In the genomic region with DNA sequence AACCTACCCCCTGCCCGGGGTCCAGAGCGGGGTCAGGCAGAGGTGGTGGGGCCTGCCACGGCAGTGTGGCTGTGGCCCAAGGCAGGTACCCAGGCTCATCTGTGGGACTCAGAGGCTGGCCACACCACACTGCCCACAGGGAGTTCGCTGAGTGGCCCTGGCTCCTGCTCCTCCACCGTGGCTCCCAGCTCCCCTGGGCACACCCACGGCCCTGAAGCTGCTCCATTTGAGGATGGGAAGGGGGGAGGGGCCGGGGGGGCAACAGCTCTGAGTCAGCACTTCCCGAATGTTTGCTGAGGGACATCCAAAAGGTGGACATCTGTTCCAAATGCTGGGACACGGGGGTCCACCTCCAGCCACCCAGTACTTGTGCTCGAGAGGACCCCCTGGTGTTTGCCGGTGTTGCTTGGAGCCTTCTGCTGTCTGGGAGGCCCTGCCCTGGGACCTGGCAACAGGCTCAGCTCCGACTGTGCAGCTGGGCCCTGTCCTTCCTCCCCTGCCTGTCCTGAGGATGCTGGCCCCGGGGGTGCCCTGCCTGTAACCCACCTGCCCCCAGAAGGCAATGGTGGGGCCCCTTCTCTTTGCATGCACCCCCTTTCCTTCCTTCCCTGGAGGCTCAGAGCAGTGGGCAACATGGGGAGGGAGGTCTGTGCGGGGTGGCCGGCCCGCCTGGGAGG, we compare ENCODE assay signal across 8 cellular contexts. TPM values are rescaled to one million over a fixed set of nuclear protein-coding genes. Genes with fewer than 3 reads are reported as not detected.
DNase-seq lines count a peak whose midpoint lies in the region; ATAC-seq, FAIRE-seq and TF ChIP-seq lines count a peak whose summit lies in the region.
"Had no signal": no experiment of that assay in that cellular context is flagged by ENCODE, and none has a peak within 500 bp of the region (broad histone marks: within the 10 kb centered on the region; RNA-seq: fewer than 3 reads in every experiment).

No MANE protein-coding gene starts in this region.

- intact Hi-C loops in HepG2 (cut with micrococcal nuclease; ENCODE audit: unreplicated experiment): loop anchor here (10.0 kb wide), 1 partner anchor 100 kb away; no protein-coding TSS in a partner anchor
- intact Hi-C loops in right lobe of liver (cut with DNase I): loop anchor here in 1 of 2 donors (10.0 kb wide), 1 partner anchor 100 kb away; no protein-coding TSS in a partner anchor
- intact Hi-C loops in vagina (cut with DNase I): no loop called here

- TF ChIP-seq RAD21 in HepG2 (CRISPR knock-in tag; IDR thresholded peaks at IDR 0.05): 0 out of 2 replicates have a peak, but pooled peaks have one; percentile 18

- no peak for TF ChIP-seq EP300 in HepG2 (IDR thresholded peaks at IDR 0.05; ENCODE audit: low read depth in 2 of 2, low read length in 2 of 2)
- TF ChIP-seq EP300 in HepG2 (CRISPR knock-in tag; IDR thresholded peaks at IDR 0.05; ENCODE audit: borderline replicate concordance): no peak

- H4K20me1 ChIP-seq in HepG2 (ENCODE audit: insufficient read depth, low read length) (no peaks in the 10 kb centered on the region), keratinocyte (ENCODE audit: control insufficient read depth, extremely low read depth, insufficient read depth, low read length) (no peaks in the 10 kb centered on the region)

- H3K79me2 ChIP-seq in HepG2 (ENCODE audit: insufficient read depth, low read length) (no peaks in the 10 kb centered on the region), keratinocyte (ENCODE audit: control insufficient read depth, insufficient read depth, low read length) (no peaks in the 10 kb centered on the region)

- no TSS peak for BruUV-seq in HepG2 (replicated peaks; lab: Mats Ljungman, UMichigan)

- H3K9ac ChIP-seq in HepG2 (ENCODE audit: insufficient read depth, low read depth, low read length): no peak overlapping the region; the same call in 1 of the 2 replicates
- H3K9ac ChIP-seq in keratinocyte (ENCODE audit: control insufficient read depth, extremely low read depth, insufficient read depth, low read length): no peak overlapping the region

- H3K27ac ChIP-seq in HepG2 (ENCODE audit: extremely low read length, insufficient read depth, low read length): no peak overlapping the region
- H3K27ac ChIP-seq in right lobe of liver: peak overlapping the region in 1 of 3 donors; percentile 80
- no peak overlapping the region for H3K27ac ChIP-seq in keratinocyte (ENCODE audit: control insufficient read depth, insufficient read depth, low read length)
- H3K27ac ChIP-seq in vagina: peak overlapping the region; percentile 76

- H3K27me3 ChIP-seq in HepG2 (ENCODE audit: control insufficient read depth in 1 of 2, insufficient read depth in 2 of 2, low read length in 2 of 2) (peaks cover 17 to 72% of the 10 kb centered on the region in 2 experiments), right lobe of liver (peaks cover 0 to 13% of the 10 kb centered on the region in 2 donors), keratinocyte (ENCODE audit: control insufficient read depth, extremely low read depth, insufficient read depth, low read length) (peaks cover 16% of the 10 kb centered on the region), vagina (peaks cover 6% of the 10 kb centered on the region)

- H3K4me3 ChIP-seq in HepG2 (replicated peaks in 1 of 3; ENCODE audit: insufficient read depth in 1 of 3, low read depth in 2 of 3, low read length in 3 of 3) (peak overlapping the region in 1 of 3 experiments; percentile 10; a peak in 1 of 6 replicates), right lobe of liver (no peak overlapping the region), keratinocyte (ENCODE audit: control insufficient read depth in 2 of 3, extremely low read depth in 1 of 3, insufficient read depth in 2 of 3, low read depth in 1 of 3, low read length in 3 of 3) (no peak overlapping the region), vagina (peak overlapping the region in 1 of 2 donors; percentile 25)

- ATAC-seq in HepG2 (peak; percentile 59), right lobe of liver (no peak)
- ATAC-seq: CD8-positive, alpha-beta T cell had no signal

- peak; percentile 29 for TF ChIP-seq CTCF in HepG2 (CRISPR knock-in tag; IDR thresholded peaks at IDR 0.05)
- no peak for TF ChIP-seq CTCF in right lobe of liver (IDR thresholded peaks at IDR 0.05)
- peak in 2 of 3 experiments; percentile 11 to 29 for TF ChIP-seq CTCF in keratinocyte (optimal IDR thresholded peaks at IDR 0.05 in 1 of 3, IDR thresholded peaks at IDR 0.05 in 1 of 3, conservative IDR thresholded peaks at IDR 0.05 in 1 of 3; ENCODE audit: extremely low read depth in 1 of 3, insufficient read depth in 2 of 3, low read length in 3 of 3)
- TF ChIP-seq CTCF in vagina (IDR thresholded peaks at IDR 0.05): no peak

- POLR2A ChIA-PET in HepG2 (lab: Yijun Ruan, JAX): interaction anchor here (1.2 kb wide), 1 partner anchor 28 kb away, joined by 3 read pairs; no protein-coding TSS in a partner anchor

- DNase-seq in HepG2 (ENCODE audit: low spot score) (no peak), right lobe of liver (no peak), keratinocyte (ENCODE audit: low read depth, low spot score) (no peak), vagina (ENCODE audit: extremely low spot score in 2 of 2) (no peak), NCI-H748 (lab: John Stamatoyannopoulos, UW; ENCODE audit: unreplicated experiment) (no peak), AG08396 (ENCODE audit: low spot score) (no peak)
- DNase-seq: activated naive CD4-positive, alpha-beta T cell treated with anti-CD3 and anti-CD28 coated beads, Interleukin-2, amount 10 ng/mL, durations not matched to agents 7 days and 5 days; CD8-positive, alpha-beta T cell had no signal

- no peaks in the 10 kb centered on the region for H3K9me1 ChIP-seq in keratinocyte (ENCODE audit: control insufficient read depth, extremely low read depth, insufficient read depth, low read length)

- H2AFZ ChIP-seq in HepG2 (ENCODE audit: low read length) (no peak overlapping the region), keratinocyte (ENCODE audit: control insufficient read depth, low read length) (no peak overlapping the region)

- CTCF ChIA-PET in HepG2 (lab: Yijun Ruan, JAX; ENCODE audit: low intra/inter-chr PET ratio, low total read pairs): no interaction called here

- FAIRE-seq in HepG2 (lab: Jason Lieb, UNC) (no peak), keratinocyte (lab: Jason Lieb, UNC) (no peak)

- TF ChIP-seq POLR2A in HepG2 (IDR thresholded peaks at IDR 0.05; ENCODE audit: insufficient read depth in 1 of 2, low read depth in 2 of 2, low read length in 2 of 2) (no peak), right lobe of liver (IDR thresholded peaks at IDR 0.05) (no peak), vagina (IDR thresholded peaks at IDR 0.05) (no peak)

- peaks cover 61% of the 10 kb centered on the region for H3K4me1 ChIP-seq in HepG2 (ENCODE audit: insufficient read depth, low read length)
- H3K4me1 ChIP-seq in right lobe of liver: peaks cover 0 to 20% (median under 1%) of the 10 kb centered on the region in 4 donors
- H3K4me1 ChIP-seq in keratinocyte (ENCODE audit: control insufficient read depth, extremely low read depth, insufficient read depth, low read length): peaks cover 23% of the 10 kb centered on the region
- peaks cover 71% of the 10 kb centered on the region for H3K4me1 ChIP-seq in vagina

- H3K9me3 ChIP-seq in HepG2 (ENCODE audit: low read length) (no peaks in the 10 kb centered on the region), right lobe of liver (no peaks in the 10 kb centered on the region), keratinocyte (ENCODE audit: control insufficient read depth, low read depth, low read length) (no peaks in the 10 kb centered on the region), vagina (no peaks in the 10 kb centered on the region)

- H3K36me3 ChIP-seq in HepG2 (replicated peaks in 1 of 2; ENCODE audit: control insufficient read depth in 1 of 2, insufficient read depth in 2 of 2, low read length in 2 of 2) (no peaks in the 10 kb centered on the region), right lobe of liver (no peaks in the 10 kb centered on the region), keratinocyte (ENCODE audit: control insufficient read depth in 2 of 2, extremely low read depth in 1 of 2, insufficient read depth in 2 of 2, low read length in 2 of 2) (no peaks in the 10 kb centered on the region), vagina (no peaks in the 10 kb centered on the region)

- in situ Hi-C loops in HepG2 (cut with HindIII; ENCODE audit: extremely low pct_ligation_motif_present, low pct_unique_long_range_greater_than_20kb): no loop called here

- WGBS in HepG2 (ENCODE audit: low lambda C conversion rate): 31% methylated on average over 7 of the region's 16 CpGs
- no CpG with 5 or more reads among the region's 16 CpGs for WGBS in right lobe of liver (ENCODE audit: insufficient coverage, low coverage, low lambda C conversion rate, missing lambda C conversion rate)

- dilution Hi-C loops in keratinocyte (cut with MboI; ENCODE audit: extremely low pct_ligation_motif_present, low sequenced_read_pairs): no loop called here

- H3K4me2 ChIP-seq in HepG2 (ENCODE audit: low read depth, low read length): peak overlapping the region; percentile 18; the same call in 1 of the 2 replicates
- H3K4me2 ChIP-seq in keratinocyte (ENCODE audit: control insufficient read depth, extremely low read depth, insufficient read depth, low read depth, low read length): no peak overlapping the region

RNA-seq across cellular contexts. Expression of gene NRARP, which starts 2.5 kb away (rescaled TPM):
- total RNA-seq in HepG2 (2016; rRNA removed; fragmentation: Illumina TruSeq; extraction: Trizol): 0.14 and 0.22 TPM in 2 replicates
- total RNA-seq in HepG2 (2016; cell fraction: cytosol; rRNA removed; fragmentation: Illumina TruSeq; extraction: Trizol; ENCODE audit: low read depth): 0.26 and 0.30 TPM in 2 replicates
- 0.19 and 0.35 TPM in 2 replicates for total RNA-seq in HepG2 (2016; cell fraction: insoluble cytoplasmic fraction; rRNA removed; fragmentation: Illumina TruSeq; extraction: Trizol)
- total RNA-seq in HepG2 (2016; cell fraction: membrane; rRNA removed; fragmentation: Illumina TruSeq; extraction: Trizol): 0.21 and 0.25 TPM in 2 replicates
- 0.19 and 0.22 TPM in 2 replicates for total RNA-seq in HepG2 (2016; cell fraction: nucleus; rRNA removed; fragmentation: Illumina TruSeq; extraction: Trizol)
- 0.46 and 0.73 TPM in 2 replicates for polyA plus RNA-seq in HepG2 (2011; rRNA removed)
- polyA plus RNA-seq in HepG2 (2011; cell fraction: cytosol; rRNA removed): 0.74 and 1.0 TPM in 2 replicates
- polyA plus RNA-seq in HepG2 (2011; cell fraction: nucleus; rRNA removed): 0.69 and 0.79 TPM in 2 replicates
- 0.51 and 0.78 TPM in 2 replicates for polyA plus RNA-seq in HepG2 (2012)
- 0.21 and 0.42 TPM in 2 replicates for polyA plus RNA-seq in HepG2 (2016; cell fraction: cytosol; fragmentation: Illumina TruSeq; extraction: Trizol; ENCODE audit: low read depth)
- polyA plus RNA-seq in HepG2 (2016; cell fraction: insoluble cytoplasmic fraction; fragmentation: Illumina TruSeq; extraction: Trizol; ENCODE audit: low read depth): 0.17 and 0.46 TPM in 2 replicates
- 0.40 and 0.56 TPM in 2 replicates for polyA plus RNA-seq in HepG2 (2016; cell fraction: membrane; fragmentation: Illumina TruSeq; extraction: Trizol; ENCODE audit: low read depth)
- 0.36 and 0.52 TPM in 2 replicates for polyA plus RNA-seq in HepG2 (2016; cell fraction: nucleus; fragmentation: Illumina TruSeq; extraction: Trizol; ENCODE audit: insufficient read depth, low read depth)
- 1.0 and 2.0 TPM in 2 replicates for polyA minus RNA-seq in HepG2 (2011; rRNA and poly(A)+ RNA removed; ENCODE audit: low replicate concordance)
- polyA minus RNA-seq in HepG2 (2011; cell fraction: cytosol; rRNA and poly(A)+ RNA removed): 0.59 and 0.88 TPM in 2 replicates
- 0.25 TPM in 1 of 2 replicates, not detected in the other for polyA minus RNA-seq in HepG2 (2011; cell fraction: nucleus; rRNA and poly(A)+ RNA removed)
- 1 to 10 TPM in 3 of 6 experiments, under 1 TPM in 3; 0.57 to 2.3 (median 0.98) TPM for total RNA-seq in right lobe of liver
- polyA plus RNA-seq in keratinocyte: 0.43 to 2.4 TPM (median 2.2 TPM) in 3 replicates
- 1.5 TPM for polyA plus RNA-seq in keratinocyte (2011; ENCODE audit: low read depth)
- 0.95 and 2.5 TPM in 2 replicates for polyA plus RNA-seq in keratinocyte (2011; cell fraction: cytosol; rRNA removed)
- polyA plus RNA-seq in keratinocyte (2011; cell fraction: nucleus; rRNA removed): 11.2 and 13.2 TPM in 2 replicates
- polyA plus RNA-seq in keratinocyte (2012; ENCODE audit: low replicate concordance): 0.61 and 10.6 TPM in 2 replicates
- 0.73 to 0.83 TPM in 2 of 3 replicates, not detected in the other for polyA minus RNA-seq in keratinocyte
- polyA minus RNA-seq in keratinocyte (2011; cell fraction: cytosol; rRNA and poly(A)+ RNA removed): 2.9 TPM
- 10.5 and 14.6 TPM in 2 replicates for polyA minus RNA-seq in keratinocyte (2011; cell fraction: nucleus; rRNA and poly(A)+ RNA removed)
- 29.5 TPM for total RNA-seq in vagina

RNA-seq across cellular contexts. Expression of gene TOR4A, which starts 27.0 kb away (rescaled TPM):
- total RNA-seq in HepG2 (2016; rRNA removed; fragmentation: Illumina TruSeq; extraction: Trizol) (7.0 and 14.2 TPM in 2 replicates), right lobe of liver (1 to 10 TPM; 2.2 to 4.9 (median 3.7) TPM), vagina (13.0 TPM)
- total RNA-seq in HepG2 (2016; cell fraction: cytosol; rRNA removed; fragmentation: Illumina TruSeq; extraction: Trizol; ENCODE audit: low read depth): 1.3 and 1.5 TPM in 2 replicates
- 6.7 and 14.2 TPM in 2 replicates for total RNA-seq in HepG2 (2016; cell fraction: insoluble cytoplasmic fraction; rRNA removed; fragmentation: Illumina TruSeq; extraction: Trizol)
- 5.1 and 6.1 TPM in 2 replicates for total RNA-seq in HepG2 (2016; cell fraction: membrane; rRNA removed; fragmentation: Illumina TruSeq; extraction: Trizol)
- total RNA-seq in HepG2 (2016; cell fraction: nucleus; rRNA removed; fragmentation: Illumina TruSeq; extraction: Trizol): 10.4 and 11.5 TPM in 2 replicates
- polyA plus RNA-seq in HepG2 (2011; rRNA removed) (11.1 and 16.4 TPM in 2 replicates), keratinocyte (5.8 to 9.8 TPM (median 7.8 TPM) in 3 replicates)
- polyA plus RNA-seq in HepG2 (2011; cell fraction: cytosol; rRNA removed): 14.3 and 20.7 TPM in 2 replicates
- 17.2 and 18.2 TPM in 2 replicates for polyA plus RNA-seq in HepG2 (2011; cell fraction: nucleus; rRNA removed)
- 6.6 and 10.2 TPM in 2 replicates for polyA plus RNA-seq in HepG2 (2012)
- 1.1 and 1.2 TPM in 2 replicates for polyA plus RNA-seq in HepG2 (2016; cell fraction: cytosol; fragmentation: Illumina TruSeq; extraction: Trizol; ENCODE audit: low read depth)
- 7.9 and 8.2 TPM in 2 replicates for polyA plus RNA-seq in HepG2 (2016; cell fraction: insoluble cytoplasmic fraction; fragmentation: Illumina TruSeq; extraction: Trizol; ENCODE audit: low read depth)
- 3.0 and 3.1 TPM in 2 replicates for polyA plus RNA-seq in HepG2 (2016; cell fraction: membrane; fragmentation: Illumina TruSeq; extraction: Trizol; ENCODE audit: low read depth)
- polyA plus RNA-seq in HepG2 (2016; cell fraction: nucleus; fragmentation: Illumina TruSeq; extraction: Trizol; ENCODE audit: insufficient read depth, low read depth): 20.6 and 20.8 TPM in 2 replicates
- 13.4 and 50.2 TPM in 2 replicates for polyA minus RNA-seq in HepG2 (2011; rRNA and poly(A)+ RNA removed; ENCODE audit: low replicate concordance)
- 29.6 and 30.9 TPM in 2 replicates for polyA minus RNA-seq in HepG2 (2011; cell fraction: cytosol; rRNA and poly(A)+ RNA removed)
- 6.3 and 7.8 TPM in 2 replicates for polyA minus RNA-seq in HepG2 (2011; cell fraction: nucleus; rRNA and poly(A)+ RNA removed)
- polyA plus RNA-seq in keratinocyte (2011; ENCODE audit: low read depth): 1.6 TPM
- polyA plus RNA-seq in keratinocyte (2011; cell fraction: cytosol; rRNA removed): 3.7 and 9.2 TPM in 2 replicates
- polyA plus RNA-seq in keratinocyte (2011; cell fraction: nucleus; rRNA removed): 10.6 and 18.7 TPM in 2 replicates
- 7.0 and 11.9 TPM in 2 replicates for polyA plus RNA-seq in keratinocyte (2012; ENCODE audit: low replicate concordance)
- polyA minus RNA-seq in keratinocyte: 5.8 to 11.4 TPM (median 7.4 TPM) in 3 replicates
- 36.6 TPM for polyA minus RNA-seq in keratinocyte (2011; cell fraction: cytosol; rRNA and poly(A)+ RNA removed)
- 25.4 and 32.9 TPM in 2 replicates for polyA minus RNA-seq in keratinocyte (2011; cell fraction: nucleus; rRNA and poly(A)+ RNA removed)

RNA-seq across cellular contexts. Expression of gene NELFB, which starts 49.4 kb away (rescaled TPM):
- total RNA-seq in HepG2 (2016; rRNA removed; fragmentation: Illumina TruSeq; extraction: Trizol) (38.7 and 45.8 TPM in 2 replicates), right lobe of liver (10 to 100 TPM; 15.6 to 21.6 (median 20.1) TPM), vagina (44.0 TPM)
- total RNA-seq in HepG2 (2016; cell fraction: cytosol; rRNA removed; fragmentation: Illumina TruSeq; extraction: Trizol; ENCODE audit: low read depth): 11.1 and 13.7 TPM in 2 replicates
- 33.9 and 46.1 TPM in 2 replicates for total RNA-seq in HepG2 (2016; cell fraction: insoluble cytoplasmic fraction; rRNA removed; fragmentation: Illumina TruSeq; extraction: Trizol)
- total RNA-seq in HepG2 (2016; cell fraction: membrane; rRNA removed; fragmentation: Illumina TruSeq; extraction: Trizol): 31.9 and 34.1 TPM in 2 replicates
- total RNA-seq in HepG2 (2016; cell fraction: nucleus; rRNA removed; fragmentation: Illumina TruSeq; extraction: Trizol): 19.5 and 22.8 TPM in 2 replicates
- polyA plus RNA-seq in HepG2 (2011; rRNA removed) (26.5 and 38.0 TPM in 2 replicates), keratinocyte (25.1 to 40.2 TPM (median 35.0 TPM) in 3 replicates)
- polyA plus RNA-seq in HepG2 (2011; cell fraction: cytosol; rRNA removed): 31.2 and 47.6 TPM in 2 replicates
- 58.0 and 66.2 TPM in 2 replicates for polyA plus RNA-seq in HepG2 (2011; cell fraction: nucleus; rRNA removed)
- polyA plus RNA-seq in HepG2 (2012): 37.0 and 38.0 TPM in 2 replicates
- 13.2 and 13.7 TPM in 2 replicates for polyA plus RNA-seq in HepG2 (2016; cell fraction: cytosol; fragmentation: Illumina TruSeq; extraction: Trizol; ENCODE audit: low read depth)
- 38.8 and 48.5 TPM in 2 replicates for polyA plus RNA-seq in HepG2 (2016; cell fraction: insoluble cytoplasmic fraction; fragmentation: Illumina TruSeq; extraction: Trizol; ENCODE audit: low read depth)
- polyA plus RNA-seq in HepG2 (2016; cell fraction: membrane; fragmentation: Illumina TruSeq; extraction: Trizol; ENCODE audit: low read depth): 24.3 and 28.9 TPM in 2 replicates
- polyA plus RNA-seq in HepG2 (2016; cell fraction: nucleus; fragmentation: Illumina TruSeq; extraction: Trizol; ENCODE audit: insufficient read depth, low read depth): 40.4 and 45.0 TPM in 2 replicates
- polyA minus RNA-seq in HepG2 (2011; rRNA and poly(A)+ RNA removed; ENCODE audit: low replicate concordance): 63.2 and 70.3 TPM in 2 replicates
- polyA minus RNA-seq in HepG2 (2011; cell fraction: cytosol; rRNA and poly(A)+ RNA removed): 28.7 and 31.0 TPM in 2 replicates
- polyA minus RNA-seq in HepG2 (2011; cell fraction: nucleus; rRNA and poly(A)+ RNA removed): 10.3 and 11.6 TPM in 2 replicates
- 11.6 TPM for polyA plus RNA-seq in keratinocyte (2011; ENCODE audit: low read depth)
- polyA plus RNA-seq in keratinocyte (2011; cell fraction: cytosol; rRNA removed): 29.8 and 55.0 TPM in 2 replicates
- polyA plus RNA-seq in keratinocyte (2011; cell fraction: nucleus; rRNA removed): 36.6 and 50.0 TPM in 2 replicates
- 40.6 and 53.2 TPM in 2 replicates for polyA plus RNA-seq in keratinocyte (2012; ENCODE audit: low replicate concordance)
- polyA minus RNA-seq in keratinocyte: 35.7 to 44.2 TPM (median 43.6 TPM) in 3 replicates
- polyA minus RNA-seq in keratinocyte (2011; cell fraction: cytosol; rRNA and poly(A)+ RNA removed): 75.4 TPM
- polyA minus RNA-seq in keratinocyte (2011; cell fraction: nucleus; rRNA and poly(A)+ RNA removed): 33.1 and 37.6 TPM in 2 replicates

RNA-seq across cellular contexts. Expression of gene STPG3, which starts 53.4 kb away (rescaled TPM):
- total RNA-seq in HepG2 (2016; rRNA removed; fragmentation: Illumina TruSeq; extraction: Trizol) (not detected in 2 replicates), right lobe of liver (not detected), vagina (not detected)
- not detected in 2 replicates for total RNA-seq in HepG2 (2016; cell fraction: cytosol; rRNA removed; fragmentation: Illumina TruSeq; extraction: Trizol; ENCODE audit: low read depth)
- total RNA-seq in HepG2 (2016; cell fraction: insoluble cytoplasmic fraction; rRNA removed; fragmentation: Illumina TruSeq; extraction: Trizol): not detected in 2 replicates
- total RNA-seq in HepG2 (2016; cell fraction: membrane; rRNA removed; fragmentation: Illumina TruSeq; extraction: Trizol): not detected in 2 replicates
- not detected in 2 replicates for total RNA-seq in HepG2 (2016; cell fraction: nucleus; rRNA removed; fragmentation: Illumina TruSeq; extraction: Trizol)
- polyA plus RNA-seq in HepG2 (2011; rRNA removed) (not detected in 2 replicates), keratinocyte (not detected in 3 replicates)
- not detected in 2 replicates for polyA plus RNA-seq in HepG2 (2011; cell fraction: cytosol; rRNA removed)
- polyA plus RNA-seq in HepG2 (2011; cell fraction: nucleus; rRNA removed): 0.45 and 0.50 TPM in 2 replicates
- polyA plus RNA-seq in HepG2 (2012): 0.27 and 0.35 TPM in 2 replicates
- polyA plus RNA-seq in HepG2 (2016; cell fraction: cytosol; fragmentation: Illumina TruSeq; extraction: Trizol; ENCODE audit: low read depth): not detected in 2 replicates
- polyA plus RNA-seq in HepG2 (2016; cell fraction: insoluble cytoplasmic fraction; fragmentation: Illumina TruSeq; extraction: Trizol; ENCODE audit: low read depth): not detected in 2 replicates
- polyA plus RNA-seq in HepG2 (2016; cell fraction: membrane; fragmentation: Illumina TruSeq; extraction: Trizol; ENCODE audit: low read depth): not detected in 2 replicates
- polyA plus RNA-seq in HepG2 (2016; cell fraction: nucleus; fragmentation: Illumina TruSeq; extraction: Trizol; ENCODE audit: insufficient read depth, low read depth): not detected in 2 replicates
- 0.23 TPM in 1 of 2 replicates, not detected in the other for polyA minus RNA-seq in HepG2 (2011; rRNA and poly(A)+ RNA removed; ENCODE audit: low replicate concordance)
- not detected in 2 replicates for polyA minus RNA-seq in HepG2 (2011; cell fraction: cytosol; rRNA and poly(A)+ RNA removed)
- not detected in 2 replicates for polyA minus RNA-seq in HepG2 (2011; cell fraction: nucleus; rRNA and poly(A)+ RNA removed)
- polyA plus RNA-seq in keratinocyte (2011; ENCODE audit: low read depth): not detected
- not detected in 2 replicates for polyA plus RNA-seq in keratinocyte (2011; cell fraction: cytosol; rRNA removed)
- polyA plus RNA-seq in keratinocyte (2011; cell fraction: nucleus; rRNA removed): not detected in 2 replicates
- polyA plus RNA-seq in keratinocyte (2012; ENCODE audit: low replicate concordance): not detected in 2 replicates
- not detected in 3 replicates for polyA minus RNA-seq in keratinocyte
- not detected for polyA minus RNA-seq in keratinocyte (2011; cell fraction: cytosol; rRNA and poly(A)+ RNA removed)
- polyA minus RNA-seq in keratinocyte (2011; cell fraction: nucleus; rRNA and poly(A)+ RNA removed): not detected in 2 replicates

Comparison
In these comparisons a context has a peak if more than half of its experiments do, and no peak if none do; other contexts are left out.
1. CTCF ChIP-seq: peak in HepG2 (single experiment) and keratinocyte (2 of 3); none in right lobe of liver (0 of 4) and vagina (0 of 3).